In genomic region chrX:69618803-69619202, GRCh38 we compare ENCODE assay signal across 7 cellular contexts.
A peak's percentile ranks its signal among the peaks of the same experiment; 100 is the strongest.
DNase-seq lines count a peak whose midpoint lies in the region; ATAC-seq and TF ChIP-seq lines count a peak whose summit lies in the region.

No MANE protein-coding gene starts in this region.

- no peaks in the 10 kb centered on the region for H4K20me1 ChIP-seq in DOHH2 (ENCODE audit: control insufficient read depth, insufficient read depth, low read depth, low read length)

- H3K36me3 ChIP-seq in DOHH2 (ENCODE audit: control insufficient read depth, low read length): no peaks in the 10 kb centered on the region

- no peak overlapping the region for H3K4me2 ChIP-seq in DOHH2 (ENCODE audit: low read length)

- no peaks in the 10 kb centered on the region for H3K9me3 ChIP-seq in DOHH2 (ENCODE audit: control insufficient read depth, insufficient read depth, low read length)

- ATAC-seq in GM19397 (IDR thresholded peaks at IDR 0.05; ENCODE audit: unreplicated experiment) (no peak), HG02798 (IDR thresholded peaks at IDR 0.05; ENCODE audit: poor library complexity, unreplicated experiment) (no peak)

- no peaks in the 10 kb centered on the region for H3K4me1 ChIP-seq in DOHH2 (ENCODE audit: control insufficient read depth, low read length)

- H3K9me2 ChIP-seq in DOHH2 (replicated peaks; ENCODE audit: control insufficient read depth, low read length): no peaks in the 10 kb centered on the region

- peak; percentile 14 for DNase-seq in activated naive CD4-positive, alpha-beta T cell treated with anti-CD3 and anti-CD28 coated beads, Interleukin-2, amount 50 U/mL, for 16 hours
- peak; percentile 5 for DNase-seq in kidney glomerular epithelial cell (lab: John Stamatoyannopoulos, UW)
- no peak for DNase-seq in NCI-H146 (lab: John Stamatoyannopoulos, UW)

- H3K79me2 ChIP-seq in DOHH2 (ENCODE audit: control insufficient read depth, low read length): no peaks in the 10 kb centered on the region

- no peaks in the 10 kb centered on the region for H3F3A ChIP-seq in DOHH2 (ENCODE audit: control insufficient read depth, insufficient read depth)

- no peak overlapping the region for H3K4me3 ChIP-seq in DOHH2 (ENCODE audit: low read length)

- TF ChIP-seq CTCF in DOHH2 (IDR thresholded peaks at IDR 0.05; ENCODE audit: low read depth, low read length, poor library complexity, severe bottlenecking) (peak; percentile 14), LNCAP (IDR thresholded peaks at IDR 0.05) (peak; percentile 59)

- no peaks in the 10 kb centered on the region for H3K27me3 ChIP-seq in DOHH2 (ENCODE audit: control insufficient read depth, low read length)

- H3K27ac ChIP-seq in DOHH2 (ENCODE audit: low read depth, low read length): no peak overlapping the region
